15 cellular contexts compared by ENCODE assay signal in genomic region chr1:205365945-205366463, GRCh38. TPM values are rescaled to one million over a fixed set of nuclear protein-coding genes. Genes with fewer than 3 reads are reported as not detected.
DNase-seq lines count a peak whose midpoint lies in the region; ATAC-seq, FAIRE-seq and TF ChIP-seq lines count a peak whose summit lies in the region.
"Had no signal": no experiment of that assay in that cellular context is flagged by ENCODE, and none has a peak within 500 bp of the region (broad histone marks: within the 10 kb centered on the region; RNA-seq: fewer than 3 reads in every experiment).

No MANE protein-coding gene starts in this region.

- H3K36me3 ChIP-seq in SK-N-SH (replicated peaks in 1 of 2; ENCODE audit: control insufficient read depth in 1 of 2, insufficient read depth in 2 of 2, low read length in 1 of 2) (no peaks in the 10 kb centered on the region), HepG2 (replicated peaks in 1 of 2; ENCODE audit: control insufficient read depth in 1 of 2, insufficient read depth in 2 of 2, low read length in 2 of 2) (no peaks in the 10 kb centered on the region)
- H3K36me3 ChIP-seq: brain microvascular endothelial cell, uterus had no signal

- WGBS in A549 (ENCODE audit: missing lambda C conversion rate) = 36% methylated on average over 8 of the region's 8 CpGs
- 63% methylated on average over 7 of the region's 8 CpGs for WGBS in SK-N-SH (ENCODE audit: low lambda C conversion rate)
- WGBS in HepG2 (ENCODE audit: low lambda C conversion rate) = 7% methylated on average over 7 of the region's 8 CpGs

- CTCF ChIA-PET in A549 (lab: Yijun Ruan, JAX) (interaction anchor here (0.8 to 5.6 kb wide), 11 partner anchors 8 to 158 kb away, joined by 3 to 34 read pairs (median 5); partner anchors contain the start of gene KLHDC8A), SK-N-SH (lab: Yijun Ruan, JAX) (interaction anchor here (0.6 to 5.0 kb wide), 8 partner anchors 11 to 122 kb away, joined by 3 to 34 read pairs (median 5); no protein-coding TSS in a partner anchor), HepG2 (lab: Yijun Ruan, JAX; ENCODE audit: low intra/inter-chr PET ratio, low total read pairs) (no interaction called here)

- no peak overlapping the region for H3K4me3 Mint-ChIP-seq in activated CD4-positive, alpha-beta T cell treated with anti-CD3 and anti-CD28 coated beads, Interleukin-2, amount 10 ng/mL, durations not matched to agents 24 days and 14 days

- H3K27me3 Mint-ChIP-seq in activated CD4-positive, alpha-beta T cell treated with anti-CD3 and anti-CD28 coated beads, Interleukin-2, amount 10 ng/mL, durations not matched to agents 24 days and 14 days = peaks cover 24% of the 10 kb centered on the region

- in situ Hi-C loops in HepG2 (cut with HindIII; ENCODE audit: extremely low pct_ligation_motif_present, low pct_unique_long_range_greater_than_20kb) = no loop called here

- H3K9ac ChIP-seq in SK-N-SH = no peak overlapping the region
- H3K9ac ChIP-seq in HepG2 (ENCODE audit: insufficient read depth, low read depth, low read length) = no peak overlapping the region

- no peak for TF ChIP-seq RAD21 in A549 (conservative IDR thresholded peaks at IDR 0.05 in 1 of 2, IDR thresholded peaks at IDR 0.05 in 1 of 2)
- no peak for TF ChIP-seq RAD21 in SK-N-SH (IDR thresholded peaks at IDR 0.05; ENCODE audit: low read length)
- no peak for TF ChIP-seq RAD21 in HepG2 (CRISPR knock-in tag; IDR thresholded peaks at IDR 0.05)

- H3F3A ChIP-seq in SK-N-SH (replicated peaks; ENCODE audit: insufficient read depth) = no peaks in the 10 kb centered on the region

- no peaks in the 10 kb centered on the region for H3K9me2 ChIP-seq in SK-N-SH

- DNase-seq in A549 (ENCODE audit: low read depth in 1 of 2, low spot score in 1 of 2) = no peak
- DNase-seq in M059J (ENCODE audit: low read depth) = peak; percentile 23
- DNase-seq in SK-N-SH = no peak
- peak; percentile 14 for DNase-seq in HepG2 (ENCODE audit: low spot score)
- no peak for DNase-seq in activated CD4-positive, alpha-beta T cell treated with anti-CD3 and anti-CD28 coated beads, Interleukin-2, amount 10 ng/mL, durations not matched to agents 24 days and 14 days
- DNase-seq in RKO (ENCODE audit: low spot score) = no peak
- no peak for DNase-seq in UCSD-AML1 (lab: John Stamatoyannopoulos, UW; ENCODE audit: unreplicated experiment)
- DNase-seq: AML-193, brain microvascular endothelial cell, Right ventricle myocardium superior, uterus had no signal

- H3K9me3 ChIP-seq in A549 (no peaks in the 10 kb centered on the region), SK-N-SH (no peaks in the 10 kb centered on the region), HepG2 (ENCODE audit: low read length) (no peaks in the 10 kb centered on the region)
- H3K9me3 ChIP-seq: uterus had no signal

- H3K4me3 ChIP-seq in A549 = no peak overlapping the region
- H3K4me3 ChIP-seq in SK-N-SH (ENCODE audit: low read depth in 2 of 2, low read length in 1 of 2) = no peak overlapping the region
- H3K4me3 ChIP-seq in HepG2 (replicated peaks in 1 of 3; ENCODE audit: insufficient read depth in 1 of 3, low read depth in 2 of 3, low read length in 3 of 3) = no peak overlapping the region
- H3K4me3 ChIP-seq: uterus had no signal

- no TSS peak for BruUV-seq in HepG2 (replicated peaks; lab: Mats Ljungman, UMichigan)

- H4K20me1 ChIP-seq in SK-N-SH (ENCODE audit: insufficient read depth) = no peaks in the 10 kb centered on the region
- no peaks in the 10 kb centered on the region for H4K20me1 ChIP-seq in HepG2 (ENCODE audit: insufficient read depth, low read length)

- no peaks in the 10 kb centered on the region for H3K4me1 Mint-ChIP-seq in activated CD4-positive, alpha-beta T cell treated with anti-CD3 and anti-CD28 coated beads, Interleukin-2, amount 10 ng/mL, durations not matched to agents 24 days and 14 days

- peak overlapping the region in 1 of 2 experiments; percentile 0; a peak in 1 of 6 replicates for H3K27ac ChIP-seq in A549
- H3K27ac ChIP-seq in SK-N-SH (ENCODE audit: low read depth in 2 of 2, low read length in 1 of 2) = no peak overlapping the region
- no peak overlapping the region for H3K27ac ChIP-seq in HepG2 (ENCODE audit: extremely low read length, insufficient read depth, low read length)
- H3K27ac ChIP-seq: brain microvascular endothelial cell, epithelial cell of prostate, uterus had no signal

- H2AFZ ChIP-seq in SK-N-SH (ENCODE audit: low read depth) (peak overlapping the region; percentile 43), HepG2 (ENCODE audit: low read length) (no peak overlapping the region)

- no peaks in the 10 kb centered on the region for H3K79me2 ChIP-seq in SK-N-SH (ENCODE audit: insufficient read depth)
- H3K79me2 ChIP-seq in HepG2 (ENCODE audit: insufficient read depth, low read length) = no peaks in the 10 kb centered on the region

- H3K27ac Mint-ChIP-seq in activated CD4-positive, alpha-beta T cell treated with anti-CD3 and anti-CD28 coated beads, Interleukin-2, amount 10 ng/mL, durations not matched to agents 24 days and 14 days = no peak overlapping the region

- H3K27me3 ChIP-seq in SK-N-SH (ENCODE audit: insufficient read depth) = peaks cover 1% of the 10 kb centered on the region; the same call in 1 of the 2 replicates
- peaks cover 1 to 11% of the 10 kb centered on the region in 2 experiments; a peak in 2 of 5 replicates for H3K27me3 ChIP-seq in HepG2 (ENCODE audit: control insufficient read depth in 1 of 2, insufficient read depth in 2 of 2, low read length in 2 of 2)
- H3K27me3 ChIP-seq: brain microvascular endothelial cell, uterus had no signal

- POLR2A ChIA-PET in A549 (lab: Yijun Ruan, JAX) = no interaction called here
- POLR2A ChIA-PET in SK-N-SH (lab: Yijun Ruan, JAX) = interaction anchor here (1.5 kb wide), 1 partner anchor 119 kb away, joined by 3 read pairs; no protein-coding TSS in a partner anchor
- POLR2A ChIA-PET in HepG2 (lab: Yijun Ruan, JAX) = no interaction called here

- no peak for TF ChIP-seq EP300 in A549 (IDR thresholded peaks at IDR 0.05)
- no peak for TF ChIP-seq EP300 in SK-N-SH (IDR thresholded peaks at IDR 0.05; ENCODE audit: borderline replicate concordance in 1 of 2, low read depth in 1 of 2, low read length in 1 of 2)
- TF ChIP-seq EP300 in HepG2 (IDR thresholded peaks at IDR 0.05; ENCODE audit: low read depth in 2 of 2, low read length in 2 of 2) = no peak
- TF ChIP-seq EP300 in HepG2 (CRISPR knock-in tag; IDR thresholded peaks at IDR 0.05; ENCODE audit: borderline replicate concordance) = no peak

- H3K4me1 ChIP-seq in A549 = peaks cover 12% of the 10 kb centered on the region
- H3K4me1 ChIP-seq in SK-N-SH (ENCODE audit: control insufficient read depth in 1 of 2, insufficient read depth in 2 of 2, low read depth in 1 of 2, low read length in 1 of 2) = no peaks in the 10 kb centered on the region; a peak in 1 of 4 replicates
- 0 out of 2 replicates have a peak, but pooled peaks cover 8% of the 10 kb centered on the region for H3K4me1 ChIP-seq in HepG2 (ENCODE audit: insufficient read depth, low read length)
- H3K4me1 ChIP-seq: uterus had no signal

- intact Hi-C loops in HepG2 (cut with micrococcal nuclease; ENCODE audit: unreplicated experiment) = no loop called here
- intact Hi-C loops in activated CD4-positive, alpha-beta T cell treated with anti-CD3 and anti-CD28 coated beads, Interleukin-2, amount 10 ng/mL, durations not matched to agents 24 days and 14 days (cut with micrococcal nuclease) = no loop called here

- H3K36me3 Mint-ChIP-seq in activated CD4-positive, alpha-beta T cell treated with anti-CD3 and anti-CD28 coated beads, Interleukin-2, amount 10 ng/mL, durations not matched to agents 24 days and 14 days (ENCODE audit: low read depth) = no peaks in the 10 kb centered on the region

- TF ChIP-seq POLR2A in A549 (IDR thresholded peaks at IDR 0.05; ENCODE audit: low read length) (no peak), HepG2 (IDR thresholded peaks at IDR 0.05; ENCODE audit: insufficient read depth in 1 of 2, low read depth in 2 of 2, low read length in 2 of 2) (no peak)

- FAIRE-seq in A549 (lab: Jason Lieb, UNC) (no peak), HepG2 (lab: Jason Lieb, UNC) (no peak)
- FAIRE-seq: G401.6 had no signal

- no peaks in the 10 kb centered on the region for H3K9me3 Mint-ChIP-seq in activated CD4-positive, alpha-beta T cell treated with anti-CD3 and anti-CD28 coated beads, Interleukin-2, amount 10 ng/mL, durations not matched to agents 24 days and 14 days

- ATAC-seq in A549 (peak; percentile 53 to 59; a peak in 3 of 6 replicates), HepG2 (peak; percentile 62), HG02642 (IDR thresholded peaks at IDR 0.05; ENCODE audit: poor library complexity, unreplicated experiment) (no peak)

- no peak for TF ChIP-seq CTCF in A549 (IDR thresholded peaks at IDR 0.05)
- TF ChIP-seq CTCF in SK-N-SH (IDR thresholded peaks at IDR 0.05) = no peak
- no peak for TF ChIP-seq CTCF in HepG2 (CRISPR knock-in tag; IDR thresholded peaks at IDR 0.05)

- H3K4me2 ChIP-seq in A549 = peak overlapping the region; percentile 3; the same call in 1 of the 3 replicates
- H3K4me2 ChIP-seq in SK-N-SH = no peak overlapping the region
- no peak overlapping the region for H3K4me2 ChIP-seq in HepG2 (ENCODE audit: low read depth, low read length)

RNA-seq across cellular contexts. Expression of gene KLHDC8A, which starts 9.3 kb away (rescaled TPM):
- polyA plus RNA-seq in A549 (2011; rRNA removed) = 0.37 and 0.40 TPM in 2 replicates
- polyA plus RNA-seq in A549 (2012; cell fraction: cytosol; rRNA removed) = 0.33 and 0.67 TPM in 2 replicates
- 0.26 and 0.55 TPM in 2 replicates for polyA plus RNA-seq in A549 (2012; cell fraction: nucleus; rRNA removed)
- polyA plus RNA-seq in A549 (2017; fragmentation: RNase III; extraction: RNeasy Plus Mini Kit Qiagen cat#74134 plus additional on column Dnase treatment) = 0.32 to 0.51 TPM (median 0.34 TPM) in 3 replicates
- polyA minus RNA-seq in A549 (2011; rRNA and poly(A)+ RNA removed) = 1.8 and 1.9 TPM in 2 replicates
- not detected in 2 replicates for total RNA-seq in M059J (2014; rRNA removed; shearing (Covaris generic))
- 0.02 and 0.03 TPM in 2 replicates for polyA plus RNA-seq in SK-N-SH (2012; rRNA removed)
- polyA plus RNA-seq in SK-N-SH (2012; cell fraction: cytosol; rRNA removed) = 0.01 and 0.09 TPM in 2 replicates
- 0.07 TPM in 1 of 2 replicates, not detected in the other for polyA plus RNA-seq in SK-N-SH (2012; cell fraction: nucleus; rRNA removed)
- total RNA-seq in HepG2 (2016; rRNA removed; fragmentation: Illumina TruSeq; extraction: Trizol) = not detected in 2 replicates
- total RNA-seq in HepG2 (2016; cell fraction: cytosol; rRNA removed; fragmentation: Illumina TruSeq; extraction: Trizol; ENCODE audit: low read depth) = not detected in 2 replicates
- total RNA-seq in HepG2 (2016; cell fraction: insoluble cytoplasmic fraction; rRNA removed; fragmentation: Illumina TruSeq; extraction: Trizol) = not detected in 2 replicates
- total RNA-seq in HepG2 (2016; cell fraction: membrane; rRNA removed; fragmentation: Illumina TruSeq; extraction: Trizol) = not detected in 2 replicates
- total RNA-seq in HepG2 (2016; cell fraction: nucleus; rRNA removed; fragmentation: Illumina TruSeq; extraction: Trizol) = not detected in 2 replicates
- not detected in 2 replicates for polyA plus RNA-seq in HepG2 (2011; rRNA removed)
- polyA plus RNA-seq in HepG2 (2011; cell fraction: cytosol; rRNA removed) = not detected in 2 replicates
- not detected in 2 replicates for polyA plus RNA-seq in HepG2 (2011; cell fraction: nucleus; rRNA removed)
- not detected in 2 replicates for polyA plus RNA-seq in HepG2 (2012)
- not detected in 2 replicates for polyA plus RNA-seq in HepG2 (2016; cell fraction: cytosol; fragmentation: Illumina TruSeq; extraction: Trizol; ENCODE audit: low read depth)
- polyA plus RNA-seq in HepG2 (2016; cell fraction: insoluble cytoplasmic fraction; fragmentation: Illumina TruSeq; extraction: Trizol; ENCODE audit: low read depth) = not detected in 2 replicates
- polyA plus RNA-seq in HepG2 (2016; cell fraction: membrane; fragmentation: Illumina TruSeq; extraction: Trizol; ENCODE audit: low read depth) = not detected in 2 replicates
- polyA plus RNA-seq in HepG2 (2016; cell fraction: nucleus; fragmentation: Illumina TruSeq; extraction: Trizol; ENCODE audit: insufficient read depth, low read depth) = not detected in 2 replicates
- 0.77 TPM in 1 of 2 replicates, not detected in the other for polyA minus RNA-seq in HepG2 (2011; rRNA and poly(A)+ RNA removed; ENCODE audit: low replicate concordance)
- not detected in 2 replicates for polyA minus RNA-seq in HepG2 (2011; cell fraction: cytosol; rRNA and poly(A)+ RNA removed)
- polyA minus RNA-seq in HepG2 (2011; cell fraction: nucleus; rRNA and poly(A)+ RNA removed) = not detected in 2 replicates
- 0.44 TPM in 1 of 2 replicates, not detected in the other for total RNA-seq in activated CD4-positive, alpha-beta T cell treated with anti-CD3 and anti-CD28 coated beads, Interleukin-2, amount 10 ng/mL, durations not matched to agents 24 days and 14 days
- total RNA-seq: myocyte had no signal

RNA-seq across cellular contexts. Expression of gene NUAK2, which starts 44.5 kb away (rescaled TPM):
- 22.6 and 29.7 TPM in 2 replicates for polyA plus RNA-seq in A549 (2011; rRNA removed)
- polyA plus RNA-seq in A549 (2012; cell fraction: cytosol; rRNA removed) = 31.1 and 44.6 TPM in 2 replicates
- 58.5 and 70.7 TPM in 2 replicates for polyA plus RNA-seq in A549 (2012; cell fraction: nucleus; rRNA removed)
- polyA plus RNA-seq in A549 (2017; fragmentation: RNase III; extraction: RNeasy Plus Mini Kit Qiagen cat#74134 plus additional on column Dnase treatment) = 37.8 to 40.9 TPM (median 38.8 TPM) in 3 replicates
- polyA minus RNA-seq in A549 (2011; rRNA and poly(A)+ RNA removed) = 34.3 and 54.4 TPM in 2 replicates
- 6.7 and 8.4 TPM in 2 replicates for total RNA-seq in M059J (2014; rRNA removed; shearing (Covaris generic))
- 6.8 and 11.1 TPM in 2 replicates for polyA plus RNA-seq in SK-N-SH (2012; rRNA removed)
- 4.4 and 6.4 TPM in 2 replicates for polyA plus RNA-seq in SK-N-SH (2012; cell fraction: cytosol; rRNA removed)
- polyA plus RNA-seq in SK-N-SH (2012; cell fraction: nucleus; rRNA removed) = 13.2 and 14.3 TPM in 2 replicates
- total RNA-seq in HepG2 (2016; rRNA removed; fragmentation: Illumina TruSeq; extraction: Trizol) = 1.1 and 1.2 TPM in 2 replicates
- total RNA-seq in HepG2 (2016; cell fraction: cytosol; rRNA removed; fragmentation: Illumina TruSeq; extraction: Trizol; ENCODE audit: low read depth) = 0.10 and 0.18 TPM in 2 replicates
- 0.79 and 1.1 TPM in 2 replicates for total RNA-seq in HepG2 (2016; cell fraction: insoluble cytoplasmic fraction; rRNA removed; fragmentation: Illumina TruSeq; extraction: Trizol)
- 0.65 and 0.71 TPM in 2 replicates for total RNA-seq in HepG2 (2016; cell fraction: membrane; rRNA removed; fragmentation: Illumina TruSeq; extraction: Trizol)
- 1.5 and 1.6 TPM in 2 replicates for total RNA-seq in HepG2 (2016; cell fraction: nucleus; rRNA removed; fragmentation: Illumina TruSeq; extraction: Trizol)
- polyA plus RNA-seq in HepG2 (2011; rRNA removed) = 0.68 and 0.75 TPM in 2 replicates
- 0.47 and 0.54 TPM in 2 replicates for polyA plus RNA-seq in HepG2 (2011; cell fraction: cytosol; rRNA removed)
- polyA plus RNA-seq in HepG2 (2011; cell fraction: nucleus; rRNA removed) = 1.2 TPM in 2 replicates
- 0.35 and 0.38 TPM in 2 replicates for polyA plus RNA-seq in HepG2 (2012)
- 0.17 and 0.19 TPM in 2 replicates for polyA plus RNA-seq in HepG2 (2016; cell fraction: cytosol; fragmentation: Illumina TruSeq; extraction: Trizol; ENCODE audit: low read depth)
- polyA plus RNA-seq in HepG2 (2016; cell fraction: insoluble cytoplasmic fraction; fragmentation: Illumina TruSeq; extraction: Trizol; ENCODE audit: low read depth) = 0.99 and 1.4 TPM in 2 replicates
- polyA plus RNA-seq in HepG2 (2016; cell fraction: membrane; fragmentation: Illumina TruSeq; extraction: Trizol; ENCODE audit: low read depth) = 0.41 and 0.78 TPM in 2 replicates
- polyA plus RNA-seq in HepG2 (2016; cell fraction: nucleus; fragmentation: Illumina TruSeq; extraction: Trizol; ENCODE audit: insufficient read depth, low read depth) = 2.5 and 3.1 TPM in 2 replicates
- 1.7 and 4.8 TPM in 2 replicates for polyA minus RNA-seq in HepG2 (2011; rRNA and poly(A)+ RNA removed; ENCODE audit: low replicate concordance)
- 0.89 and 1.3 TPM in 2 replicates for polyA minus RNA-seq in HepG2 (2011; cell fraction: cytosol; rRNA and poly(A)+ RNA removed)
- 1.2 and 1.7 TPM in 2 replicates for polyA minus RNA-seq in HepG2 (2011; cell fraction: nucleus; rRNA and poly(A)+ RNA removed)
- total RNA-seq in activated CD4-positive, alpha-beta T cell treated with anti-CD3 and anti-CD28 coated beads, Interleukin-2, amount 10 ng/mL, durations not matched to agents 24 days and 14 days = 0.80 and 1.0 TPM in 2 replicates

RNA-seq across cellular contexts. Expression of gene LEMD1, which starts 55.9 kb away (rescaled TPM):
- polyA plus RNA-seq in A549 (2011; rRNA removed) (0.14 and 0.36 TPM in 2 replicates), A549 (2017; fragmentation: RNase III; extraction: RNeasy Plus Mini Kit Qiagen cat#74134 plus additional on column Dnase treatment) (0.18 to 0.26 TPM in 2 of 3 replicates, not detected in the other), SK-N-SH (2012; rRNA removed) (not detected in 2 replicates), HepG2 (2011; rRNA removed) (1.4 and 2.1 TPM in 2 replicates)
- polyA plus RNA-seq in A549 (2012; cell fraction: cytosol; rRNA removed) = not detected in 2 replicates
- not detected in 2 replicates for polyA plus RNA-seq in A549 (2012; cell fraction: nucleus; rRNA removed)
- polyA minus RNA-seq in A549 (2011; rRNA and poly(A)+ RNA removed) = not detected in 2 replicates
- not detected in 2 replicates for total RNA-seq in M059J (2014; rRNA removed; shearing (Covaris generic))
- polyA plus RNA-seq in SK-N-SH (2012; cell fraction: cytosol; rRNA removed) = not detected in 2 replicates
- not detected in 2 replicates for polyA plus RNA-seq in SK-N-SH (2012; cell fraction: nucleus; rRNA removed)
- total RNA-seq in HepG2 (2016; rRNA removed; fragmentation: Illumina TruSeq; extraction: Trizol) = 0.84 and 2.3 TPM in 2 replicates
- total RNA-seq in HepG2 (2016; cell fraction: cytosol; rRNA removed; fragmentation: Illumina TruSeq; extraction: Trizol; ENCODE audit: low read depth) = not detected in 2 replicates
- total RNA-seq in HepG2 (2016; cell fraction: insoluble cytoplasmic fraction; rRNA removed; fragmentation: Illumina TruSeq; extraction: Trizol) = 0.79 and 2.7 TPM in 2 replicates
- 0.62 and 0.74 TPM in 2 replicates for total RNA-seq in HepG2 (2016; cell fraction: membrane; rRNA removed; fragmentation: Illumina TruSeq; extraction: Trizol)
- total RNA-seq in HepG2 (2016; cell fraction: nucleus; rRNA removed; fragmentation: Illumina TruSeq; extraction: Trizol) = 4.5 and 8.3 TPM in 2 replicates
- 0.29 and 0.59 TPM in 2 replicates for polyA plus RNA-seq in HepG2 (2011; cell fraction: cytosol; rRNA removed)
- polyA plus RNA-seq in HepG2 (2011; cell fraction: nucleus; rRNA removed) = 5.5 and 6.9 TPM in 2 replicates
- polyA plus RNA-seq in HepG2 (2012) = 0.32 and 1.3 TPM in 2 replicates
- 0.42 TPM in 1 of 2 replicates, not detected in the other for polyA plus RNA-seq in HepG2 (2016; cell fraction: cytosol; fragmentation: Illumina TruSeq; extraction: Trizol; ENCODE audit: low read depth)
- 1.2 TPM in 2 replicates for polyA plus RNA-seq in HepG2 (2016; cell fraction: insoluble cytoplasmic fraction; fragmentation: Illumina TruSeq; extraction: Trizol; ENCODE audit: low read depth)
- 0.79 TPM in 1 of 2 replicates, not detected in the other for polyA plus RNA-seq in HepG2 (2016; cell fraction: membrane; fragmentation: Illumina TruSeq; extraction: Trizol; ENCODE audit: low read depth)
- not detected in 2 replicates for polyA plus RNA-seq in HepG2 (2016; cell fraction: nucleus; fragmentation: Illumina TruSeq; extraction: Trizol; ENCODE audit: insufficient read depth, low read depth)
- polyA minus RNA-seq in HepG2 (2011; rRNA and poly(A)+ RNA removed; ENCODE audit: low replicate concordance) = 2.3 and 20.4 TPM in 2 replicates
- 2.9 and 3.3 TPM in 2 replicates for polyA minus RNA-seq in HepG2 (2011; cell fraction: cytosol; rRNA and poly(A)+ RNA removed)
- 8.5 and 10.2 TPM in 2 replicates for polyA minus RNA-seq in HepG2 (2011; cell fraction: nucleus; rRNA and poly(A)+ RNA removed)
- 0.47 TPM in 1 of 2 replicates, not detected in the other for total RNA-seq in activated CD4-positive, alpha-beta T cell treated with anti-CD3 and anti-CD28 coated beads, Interleukin-2, amount 10 ng/mL, durations not matched to agents 24 days and 14 days
- total RNA-seq: myocyte, Right ventricle myocardium superior had no signal

Comparison
In these comparisons a context has a peak if more than half of its experiments do, and no peak if none do; other contexts are left out.
1. DNase-seq: peak in M059J (single experiment) and HepG2 (single experiment); none in A549 (0 of 2), SK-N-SH (single experiment), activated CD4-positive, alpha-beta T cell treated with anti-CD3 and anti-CD28 coated beads, Interleukin-2, amount 10 ng/mL, durations not matched to agents 24 days and 14 days (single experiment), RKO (single experiment) and UCSD-AML1 (single experiment).
2. Of the 38 proteins assayed by ChIP-seq in both HepG2 and A549: peak only in HepG2: none; only in A549: MAFK; in both: none; in neither: 37.